In the genomic region with DNA sequence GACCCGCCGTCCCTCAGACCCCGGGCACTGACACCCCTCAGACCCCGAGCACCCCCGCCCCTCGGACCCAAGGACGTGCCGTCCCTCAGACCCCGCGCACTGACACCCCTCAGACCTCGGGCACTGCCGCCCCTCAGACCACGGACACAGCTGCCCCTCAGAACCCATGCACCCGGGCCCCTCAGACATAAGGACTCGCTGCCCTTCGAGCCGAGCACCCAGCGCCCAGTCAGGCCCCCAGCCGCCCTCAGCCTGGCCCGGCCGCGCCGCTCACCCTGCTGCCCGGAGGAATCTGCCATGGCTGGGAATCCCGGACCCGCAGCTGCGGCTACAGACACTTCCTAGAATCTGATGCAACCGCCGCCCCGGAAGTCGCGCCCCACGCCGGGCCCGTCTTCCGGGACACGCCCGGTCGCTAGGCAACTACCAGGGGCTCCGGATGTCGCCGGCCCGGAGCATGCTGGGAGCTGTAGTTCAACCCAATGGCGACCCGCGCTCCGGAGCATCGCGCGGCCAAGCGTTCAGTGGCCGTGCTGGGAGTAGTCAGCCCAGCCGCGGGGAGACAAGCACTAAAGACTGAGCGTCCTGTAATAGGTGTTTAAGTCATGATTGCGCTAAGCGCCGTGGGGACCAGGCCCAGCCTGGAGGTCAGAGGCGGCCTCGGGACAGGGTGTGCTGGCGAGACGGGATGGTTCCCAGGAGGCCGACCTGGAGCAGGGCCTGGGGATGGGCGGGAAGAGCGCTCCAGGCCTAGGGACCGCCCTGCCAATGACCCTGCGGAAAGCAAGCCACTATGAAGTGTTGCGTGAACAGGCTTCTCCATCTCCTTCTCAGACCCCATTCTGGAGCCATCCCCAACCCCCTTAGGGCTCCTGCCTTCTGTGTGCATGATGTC, we compare ENCODE assay signal across 8 cellular contexts. TPM values are rescaled to one million over a fixed set of nuclear protein-coding genes. Genes with fewer than 3 reads are reported as not detected.
DNase-seq lines count a peak whose midpoint lies in the region; ATAC-seq and TF ChIP-seq lines count a peak whose summit lies in the region.

A gene (minus strand): TSS at position 355 of the 895 bp plus-strand sequence. CDS start 56 bp downstream, at position 299.

- DNase-seq in NCI-H187 (lab: John Stamatoyannopoulos, UW) (peak; percentile 54 to 93), ascending aorta (ENCODE audit: low spot score in 2 of 2) (peak; percentile 87 to 99), hepatic stellate cell (ENCODE audit: low spot score) (peak; percentile 97), renal cortical epithelial cell (ENCODE audit: low read depth) (peak; percentile 84), cortex of kidney (lab: John Stamatoyannopoulos, UW) (no peak)
- DNase-seq in T-helper 2 cell treated with Interferon-gamma antibody and Interleukin-4, amounts not matched to agents 5 μg/mL and 100 μg/mL, for 36 hours (ENCODE audit: low spot score) = peak; percentile 96

- intact Hi-C loops in ascending aorta (cut with DNase I) = loop anchor here (2.0 to 5.0 kb wide), 4 partner anchors 15 to 105 kb away; a partner anchor contains a TSS

- H3K4me1 Mint-ChIP-seq in T-helper 2 cell treated with Interferon-gamma antibody and Interleukin-4, amounts not matched to agents 5 μg/mL and 100 μg/mL, for 36 hours (ENCODE audit: low read depth) = peaks cover 25% of the 10 kb centered on the region

- H3K4me3 ChIP-seq in ascending aorta = peak within 1 kb of the TSS; percentile 80 to 88

- no peaks in the 10 kb centered on the region for H3K27me3 ChIP-seq in ascending aorta

- H3K4me3 Mint-ChIP-seq in T-helper 2 cell treated with Interferon-gamma antibody and Interleukin-4, amounts not matched to agents 5 μg/mL and 100 μg/mL, for 36 hours = peak within 1 kb of the TSS; percentile 88

- H3K36me3 ChIP-seq in ascending aorta = peaks cover 4 to 5% of the 10 kb centered on the region in 2 donors

- H3K9me3 ChIP-seq in ascending aorta = no peaks in the 10 kb centered on the region

- ATAC-seq in GM18498 (IDR thresholded peaks at IDR 0.05; ENCODE audit: unreplicated experiment) (peak; percentile 97), HG02938 (IDR thresholded peaks at IDR 0.05; ENCODE audit: unreplicated experiment) (peak; percentile 96)

- peak within 1 kb of the TSS; percentile 77 for H3K27ac Mint-ChIP-seq in T-helper 2 cell treated with Interferon-gamma antibody and Interleukin-4, amounts not matched to agents 5 μg/mL and 100 μg/mL, for 36 hours

- peaks cover 13% of the 10 kb centered on the region for H3K36me3 Mint-ChIP-seq in T-helper 2 cell treated with Interferon-gamma antibody and Interleukin-4, amounts not matched to agents 5 μg/mL and 100 μg/mL, for 36 hours (ENCODE audit: low read depth)

- H3K9me3 Mint-ChIP-seq in T-helper 2 cell treated with Interferon-gamma antibody and Interleukin-4, amounts not matched to agents 5 μg/mL and 100 μg/mL, for 36 hours = no peaks in the 10 kb centered on the region

- peaks cover 0 to 11% of the 10 kb centered on the region in 2 donors for H3K4me1 ChIP-seq in ascending aorta

- TF ChIP-seq CTCF in ascending aorta (IDR thresholded peaks at IDR 0.05) = no peak

- H3K27ac ChIP-seq in ascending aorta = peak within 1 kb of the TSS; percentile 71 to 81

- H3K27me3 Mint-ChIP-seq in T-helper 2 cell treated with Interferon-gamma antibody and Interleukin-4, amounts not matched to agents 5 μg/mL and 100 μg/mL, for 36 hours (ENCODE audit: low read depth) = peaks cover 2% of the 10 kb centered on the region

RNA-seq across cellular contexts. Expression of the gene that starts here (rescaled TPM):
- 51.4 TPM for total RNA-seq in ascending aorta
- 52.4 and 63.7 TPM in 2 replicates for total RNA-seq in renal cortical epithelial cell
